In the genomic region with DNA sequence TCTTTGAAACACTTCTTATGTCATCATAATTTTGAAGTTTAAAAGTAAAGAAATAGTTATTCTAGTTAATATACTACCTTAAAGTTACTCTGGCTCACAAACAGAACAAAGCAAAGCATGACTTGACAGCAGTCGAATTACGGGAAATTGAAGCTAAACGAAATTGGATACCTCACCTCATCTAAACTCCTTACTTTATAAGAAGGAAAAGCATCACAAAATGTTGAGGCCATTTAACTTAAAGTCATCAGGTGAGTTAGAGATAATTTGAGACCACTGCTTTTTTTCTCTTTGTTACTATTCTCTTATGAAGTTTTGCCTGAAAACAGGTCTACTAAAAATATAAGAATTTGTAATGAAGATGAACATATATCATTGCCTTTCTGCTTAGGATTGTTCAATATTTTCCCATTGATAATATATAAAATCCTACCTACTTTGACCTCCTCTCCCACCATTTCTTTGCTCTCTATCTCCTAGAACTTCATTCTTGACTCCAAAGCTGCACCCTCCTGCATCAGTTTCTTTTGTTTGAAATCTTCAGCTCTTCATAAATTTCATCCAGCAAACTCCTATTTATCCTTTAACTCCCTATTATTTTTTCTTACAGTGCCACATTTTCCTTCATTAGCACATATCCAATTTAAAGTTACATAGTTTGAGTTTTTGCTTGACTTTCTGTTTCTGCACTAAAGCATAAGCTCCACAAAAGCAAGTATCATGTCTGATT, we compare ENCODE assay signal across 15 cellular contexts.
DNase-seq lines count a peak whose midpoint lies in the region; ATAC-seq and TF ChIP-seq lines count a peak whose summit lies in the region.
"Had no signal": no experiment of that assay in that cellular context is flagged by ENCODE, and none has a peak within 500 bp of the region (broad histone marks: within the 10 kb centered on the region; RNA-seq: fewer than 3 reads in every experiment).

No MANE protein-coding gene starts in this region.

- peak overlapping the region; percentile 17 for H3K4me3 ChIP-seq in cardiac muscle cell
- H3K4me3 ChIP-seq in lower lobe of right lung: peak overlapping the region; percentile 52
- peak overlapping the region; percentile 46 for H3K4me3 ChIP-seq in upper lobe of right lung

- H3K4me1 Mint-ChIP-seq in activated CD8-positive, alpha-beta T cell treated with anti-CD3 and anti-CD28 coated beads, Interleukin-2, amount 10 ng/mL, durations not matched to agents 7 days and 5 days (ENCODE audit: low read depth): peaks cover 4% of the 10 kb centered on the region

- POLR2A ChIA-PET in activated CD8-positive, alpha-beta T cell treated with anti-CD3 and anti-CD28 coated beads, Interleukin-2, amount 10 ng/mL, durations not matched to agents 7 days and 5 days (lab: Charles Lee): no interaction called here

- H3K4me1 ChIP-seq in cardiac muscle cell (ENCODE audit: low read depth) (no peaks in the 10 kb centered on the region), lower lobe of right lung (no peaks in the 10 kb centered on the region), upper lobe of right lung (no peaks in the 10 kb centered on the region)

- H3K27me3 ChIP-seq in cardiac muscle cell: peaks cover 73% of the 10 kb centered on the region
- peaks cover 25% of the 10 kb centered on the region for H3K27me3 ChIP-seq in lower lobe of right lung (ENCODE audit: low read depth)
- H3K27me3 ChIP-seq in upper lobe of right lung: peaks cover 29% of the 10 kb centered on the region

- peaks cover 7% of the 10 kb centered on the region for H3K36me3 Mint-ChIP-seq in activated CD8-positive, alpha-beta T cell treated with anti-CD3 and anti-CD28 coated beads, Interleukin-2, amount 10 ng/mL, durations not matched to agents 7 days and 5 days (ENCODE audit: low read depth)

- peaks cover 18% of the 10 kb centered on the region for H3K27me3 Mint-ChIP-seq in activated CD8-positive, alpha-beta T cell treated with anti-CD3 and anti-CD28 coated beads, Interleukin-2, amount 10 ng/mL, durations not matched to agents 7 days and 5 days (ENCODE audit: low read depth)

- H3K27ac ChIP-seq in cardiac muscle cell (no peak overlapping the region), lower lobe of right lung (no peak overlapping the region), upper lobe of right lung (no peak overlapping the region)
- H3K27ac ChIP-seq: C4-2B, epithelial cell of prostate had no signal

- no peak for DNase-seq in cardiac muscle cell (ENCODE audit: low read depth in 1 of 2, low spot score in 1 of 2)
- DNase-seq in left cardiac atrium: no peak
- DNase-seq in activated CD8-positive, alpha-beta T cell treated with anti-CD3 and anti-CD28 coated beads, Interleukin-2, amount 10 ng/mL, durations not matched to agents 7 days and 5 days: no peak
- no peak for DNase-seq in lower lobe of right lung
- no peak for DNase-seq in upper lobe of right lung
- DNase-seq in NCI-H526 treated with DMSO at 0.1 percent for 48 hours (lab: John Stamatoyannopoulos, UW): no peak
- no peak for DNase-seq in HuH-7.5 (ENCODE audit: low spot score)
- DNase-seq in LoVo (ENCODE audit: low spot score): no peak
- DNase-seq: GF-D8, HCEC 1CT, hippocampal formation, MV-4-11, RPMI8226 had no signal

- H3K4me3 Mint-ChIP-seq in activated CD8-positive, alpha-beta T cell treated with anti-CD3 and anti-CD28 coated beads, Interleukin-2, amount 10 ng/mL, durations not matched to agents 7 days and 5 days: peak overlapping the region; percentile 59

- TF ChIP-seq CTCF in cardiac muscle cell (IDR thresholded peaks at IDR 0.05; ENCODE audit: low read depth, low read length): no peak
- no peak for TF ChIP-seq CTCF in lower lobe of right lung (IDR thresholded peaks at IDR 0.05)
- TF ChIP-seq CTCF in upper lobe of right lung (IDR thresholded peaks at IDR 0.05): no peak

- peaks cover 10% of the 10 kb centered on the region for H3K9me3 Mint-ChIP-seq in activated CD8-positive, alpha-beta T cell treated with anti-CD3 and anti-CD28 coated beads, Interleukin-2, amount 10 ng/mL, durations not matched to agents 7 days and 5 days (ENCODE audit: insufficient read depth)

- CTCF ChIA-PET in activated CD8-positive, alpha-beta T cell treated with anti-CD3 and anti-CD28 coated beads, Interleukin-2, amount 10 ng/mL, durations not matched to agents 7 days and 5 days (lab: Charles Lee): no interaction called here

- intact Hi-C loops in left cardiac atrium (cut with DNase I) (no loop called here), lower lobe of right lung (cut with DNase I) (no loop called here), upper lobe of right lung (cut with DNase I) (no loop called here)

- no peak for ATAC-seq in left cardiac atrium
- ATAC-seq in activated CD8-positive, alpha-beta T cell treated with anti-CD3 and anti-CD28 coated beads, Interleukin-2, amount 10 ng/mL, durations not matched to agents 7 days and 5 days: no peak
- no peak for ATAC-seq in lower lobe of right lung
- ATAC-seq in upper lobe of right lung: no peak

- H3K36me3 ChIP-seq in cardiac muscle cell: no peaks in the 10 kb centered on the region
- H3K36me3 ChIP-seq in lower lobe of right lung: no peaks in the 10 kb centered on the region
- no peaks in the 10 kb centered on the region for H3K36me3 ChIP-seq in upper lobe of right lung

- H3K9me3 ChIP-seq in cardiac muscle cell (ENCODE audit: low read depth) (no peaks in the 10 kb centered on the region), lower lobe of right lung (no peaks in the 10 kb centered on the region), upper lobe of right lung (no peaks in the 10 kb centered on the region)

- peak overlapping the region; percentile 69 for H3K27ac Mint-ChIP-seq in activated CD8-positive, alpha-beta T cell treated with anti-CD3 and anti-CD28 coated beads, Interleukin-2, amount 10 ng/mL, durations not matched to agents 7 days and 5 days
